In the genomic region with DNA sequence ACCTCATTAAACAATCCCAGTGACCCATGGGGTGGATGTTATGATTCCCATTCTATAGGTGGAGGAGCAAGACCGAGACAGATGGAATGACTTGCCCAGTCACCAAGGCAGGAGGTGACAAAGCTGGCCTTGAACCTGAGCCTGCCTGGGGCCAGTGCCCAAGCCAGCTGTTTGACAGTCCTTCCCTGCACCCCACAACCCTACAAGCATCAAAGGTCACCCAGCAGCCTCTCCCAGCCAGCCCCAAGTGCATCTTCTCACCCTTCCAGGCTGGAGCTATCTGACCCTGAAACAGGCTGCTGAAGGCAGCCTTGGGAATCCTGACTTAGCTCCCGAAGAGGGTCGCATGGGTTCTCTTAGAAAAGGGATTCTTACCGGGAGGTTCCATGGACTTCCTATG, we compare ENCODE assay signal across 1 cellular context.
TF ChIP-seq lines count a peak whose summit lies in the region.

No MANE protein-coding gene starts in this region.

TF ChIP-seq in WTC11, 78 proteins besides CTCF, POLR2A, EP300 and RAD21:
- TF ChIP-seq, protein P1, sequence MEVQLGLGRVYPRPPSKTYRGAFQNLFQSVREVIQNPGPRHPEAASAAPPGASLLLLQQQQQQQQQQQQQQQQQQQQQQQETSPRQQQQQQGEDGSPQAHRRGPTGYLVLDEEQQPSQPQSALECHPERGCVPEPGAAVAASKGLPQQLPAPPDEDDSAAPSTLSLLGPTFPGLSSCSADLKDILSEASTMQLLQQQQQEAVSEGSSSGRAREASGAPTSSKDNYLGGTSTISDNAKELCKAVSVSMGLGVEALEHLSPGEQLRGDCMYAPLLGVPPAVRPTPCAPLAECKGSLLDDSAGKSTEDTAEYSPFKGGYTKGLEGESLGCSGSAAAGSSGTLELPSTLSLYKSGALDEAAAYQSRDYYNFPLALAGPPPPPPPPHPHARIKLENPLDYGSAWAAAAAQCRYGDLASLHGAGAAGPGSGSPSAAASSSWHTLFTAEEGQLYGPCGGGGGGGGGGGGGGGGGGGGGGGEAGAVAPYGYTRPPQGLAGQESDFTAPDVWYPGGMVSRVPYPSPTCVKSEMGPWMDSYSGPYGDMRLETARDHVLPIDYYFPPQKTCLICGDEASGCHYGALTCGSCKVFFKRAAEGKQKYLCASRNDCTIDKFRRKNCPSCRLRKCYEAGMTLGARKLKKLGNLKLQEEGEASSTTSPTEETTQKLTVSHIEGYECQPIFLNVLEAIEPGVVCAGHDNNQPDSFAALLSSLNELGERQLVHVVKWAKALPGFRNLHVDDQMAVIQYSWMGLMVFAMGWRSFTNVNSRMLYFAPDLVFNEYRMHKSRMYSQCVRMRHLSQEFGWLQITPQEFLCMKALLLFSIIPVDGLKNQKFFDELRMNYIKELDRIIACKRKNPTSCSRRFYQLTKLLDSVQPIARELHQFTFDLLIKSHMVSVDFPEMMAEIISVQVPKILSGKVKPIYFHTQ (CRISPR knock-in tag; IDR thresholded peaks at IDR 0.05), result no peak
- no peak for TF ChIP-seq ESRRA (CRISPR knock-in tag; IDR thresholded peaks at IDR 0.05; ENCODE audit: borderline replicate concordance)
- TF ChIP-seq, protein P2, sequence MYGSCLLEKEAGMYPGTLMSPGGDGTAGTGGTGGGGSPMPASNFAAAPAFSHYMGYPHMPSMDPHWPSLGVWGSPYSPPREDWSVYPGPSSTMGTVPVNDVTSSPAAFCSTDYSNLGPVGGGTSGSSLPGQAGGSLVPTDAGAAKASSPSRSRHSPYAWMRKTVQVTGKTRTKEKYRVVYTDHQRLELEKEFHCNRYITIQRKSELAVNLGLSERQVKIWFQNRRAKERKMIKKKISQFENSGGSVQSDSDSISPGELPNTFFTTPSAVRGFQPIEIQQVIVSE (CRISPR knock-in tag; IDR thresholded peaks at IDR 0.05; ENCODE audit: borderline replicate concordance), result no peak
